8 cellular contexts compared by ENCODE assay signal in genomic region chr9:70411930-70412677, GRCh38. TPM values are rescaled to one million over a fixed set of nuclear protein-coding genes. Genes with fewer than 3 reads are reported as not detected.
A peak's percentile ranks its signal among the peaks of the same experiment; 100 is the strongest.
DNase-seq lines count a peak whose midpoint lies in the region; ATAC-seq, FAIRE-seq and TF ChIP-seq lines count a peak whose summit lies in the region.

No MANE protein-coding gene starts in this region.

- peaks cover 36% of the 10 kb centered on the region for H3K4me1 ChIP-seq in astrocyte (ENCODE audit: insufficient read depth, low read length)

- peak overlapping the region; percentile 88 for H3K4me2 ChIP-seq in astrocyte (ENCODE audit: low read length)

- peak overlapping the region; percentile 98 for H3K27ac Mint-ChIP-seq in T-helper 17 cell
- peak overlapping the region; percentile 58 for H3K27ac Mint-ChIP-seq in astrocyte (ENCODE audit: unreplicated experiment)

- H3K4me1 Mint-ChIP-seq in T-helper 17 cell: peaks cover 44% of the 10 kb centered on the region
- peaks cover 24% of the 10 kb centered on the region for H3K4me1 Mint-ChIP-seq in astrocyte (ENCODE audit: low read depth, unreplicated experiment)

- peak; percentile 19 for ATAC-seq in HG03280 (IDR thresholded peaks at IDR 0.05; ENCODE audit: unreplicated experiment)
- peak; percentile 34 for ATAC-seq in T-helper 17 cell
- ATAC-seq in HG03135 (IDR thresholded peaks at IDR 0.05; ENCODE audit: unreplicated experiment): no peak

- H3K27me3 Mint-ChIP-seq in T-helper 17 cell: no peaks in the 10 kb centered on the region
- no peaks in the 10 kb centered on the region for H3K27me3 Mint-ChIP-seq in astrocyte (ENCODE audit: low read depth, unreplicated experiment)

- no peak for TF ChIP-seq CTCF in astrocyte (IDR thresholded peaks at IDR 0.05; ENCODE audit: insufficient read depth, low read depth, low read length)

- H3K27ac ChIP-seq in astrocyte (ENCODE audit: low read depth, low read length): peak overlapping the region; percentile 99

- H3K4me3 Mint-ChIP-seq in T-helper 17 cell (peak overlapping the region; percentile 96), astrocyte (ENCODE audit: unreplicated experiment) (peak overlapping the region; percentile 97)

- no peak overlapping the region for H2AFZ ChIP-seq in astrocyte (ENCODE audit: low read depth, low read length)

- H3K9me3 ChIP-seq in T-helper 17 cell (ENCODE audit: control insufficient read depth, low read length, poor library complexity, severe bottlenecking) (no peaks in the 10 kb centered on the region), astrocyte (ENCODE audit: insufficient read depth, low read depth, low read length) (no peaks in the 10 kb centered on the region)

- H3K36me3 Mint-ChIP-seq in T-helper 17 cell (ENCODE audit: low read depth) (no peaks in the 10 kb centered on the region), astrocyte (ENCODE audit: low read depth, unreplicated experiment) (no peaks in the 10 kb centered on the region)

- H4K20me1 ChIP-seq in astrocyte (ENCODE audit: insufficient read depth, low read length): peaks cover 11% of the 10 kb centered on the region

- peaks cover 7% of the 10 kb centered on the region for H3K9me3 Mint-ChIP-seq in astrocyte (ENCODE audit: unreplicated experiment)

- peak overlapping the region; percentile 100 for H3K9ac ChIP-seq in astrocyte (ENCODE audit: low read length)

- DNase-seq in NCI-H2227 (lab: John Stamatoyannopoulos, UW; ENCODE audit: unreplicated experiment) (peak; percentile 37), NCI-H2227 treated with DMSO at 0.1 percent for 48 hours (lab: John Stamatoyannopoulos, UW) (no peak), T-helper 17 cell (peak; percentile 50 to 75 (median 75)), astrocyte (ENCODE audit: low read depth) (peak; percentile 81), hippocampal formation (lab: John Stamatoyannopoulos, UW) (peak; percentile 38 to 59), skeletal muscle cell (ENCODE audit: low read depth) (peak; percentile 59)

- no peaks in the 10 kb centered on the region for H3K27me3 ChIP-seq in astrocyte (ENCODE audit: insufficient read depth, low read length)

- H3K79me2 ChIP-seq in astrocyte (ENCODE audit: insufficient read depth, low read length): peaks cover 59% of the 10 kb centered on the region

- peak overlapping the region; percentile 97 for H3K4me3 ChIP-seq in astrocyte (ENCODE audit: insufficient read depth, low read depth, low read length)
- peak overlapping the region; percentile 94 for H3K4me3 ChIP-seq in skeletal muscle cell (ENCODE audit: low read depth, low read length)

- no peaks in the 10 kb centered on the region for H3K36me3 ChIP-seq in astrocyte (ENCODE audit: insufficient read depth, low read length)

- no peak for FAIRE-seq in astrocyte (lab: Jason Lieb, UNC)

RNA-seq across cellular contexts. Expression of gene KLF9, which starts 2.4 kb away (rescaled TPM):
- total RNA-seq in T-helper 17 cell (10 to 100 TPM; 78.0 to 82.7 TPM), astrocyte (4.7 and 4.9 TPM in 2 replicates)

Comparison
In these comparisons a context has a peak if more than half of its experiments do, and no peak if none do; other contexts are left out.
1. RNA of gene KLF9, which starts 2.4 kb away (total RNA-seq): 78.0 to 82.7 TPM in T-helper 17 cell; 4.7 to 4.9 TPM in astrocyte; every median in the first group is over 10 times any median in the second.